Comparison of ENCODE assay signal across 12 cellular contexts in genomic region chr3:153903430-153903829, GRCh38.
DNase-seq lines count a peak whose midpoint lies in the region; ATAC-seq, FAIRE-seq and TF ChIP-seq lines count a peak whose summit lies in the region.
"Had no signal": no experiment of that assay in that cellular context is flagged by ENCODE, and none has a peak within 500 bp of the region (broad histone marks: within the 10 kb centered on the region; RNA-seq: fewer than 3 reads in every experiment).

No MANE protein-coding gene starts in this region.

- CTCF ChIA-PET in A549 (lab: Yijun Ruan, JAX), result interaction anchor here (0.7 kb wide), 1 partner anchor 11 kb away, joined by 3 read pairs; no protein-coding TSS in a partner anchor

- no peak for TF ChIP-seq RAD21 in A549 (conservative IDR thresholded peaks at IDR 0.05 in 1 of 2, IDR thresholded peaks at IDR 0.05 in 1 of 2)

- H3K4me3 ChIP-seq in A549 (no peak overlapping the region), NB4 (ENCODE audit: low read depth, low read length) (no peak overlapping the region), aorta (ENCODE audit: low read length in 2 of 2) (no peak overlapping the region), esophagus squamous epithelium (no peak overlapping the region)
- H3K4me3 ChIP-seq: colonic mucosa had no signal

- TF ChIP-seq EP300 in A549 (IDR thresholded peaks at IDR 0.05), result no peak

- DNase-seq in A549 (ENCODE audit: low read depth in 1 of 2, low spot score in 1 of 2), result peak in 1 of 2 experiments; percentile 7
- peak; percentile 3 for DNase-seq in NB4 (ENCODE audit: low read depth)
- DNase-seq in aorta, result no peak
- DNase-seq in esophagus squamous epithelium (lab: John Stamatoyannopoulos, UW), result no peak
- no peak for DNase-seq in stimulated activated naive CD4-positive, alpha-beta T cell treated with Interleukin-2 at 50 U/mL for 16 hours (lab: John Stamatoyannopoulos, UW)
- DNase-seq in activated CD4-positive, CD25-positive, alpha-beta regulatory T cell (lab: John Stamatoyannopoulos, UW), result no peak
- DNase-seq: colonic mucosa; NCI-H2107; posterior cingulate gyrus; stimulated activated CD4-positive, alpha-beta T cell treated with anti-CD3 and anti-CD28 coated beads, Interleukin-4, amount 100 ng/mL, for 24 hours had no signal

- H3K4me2 ChIP-seq in A549, result no peak overlapping the region

- FAIRE-seq in A549 (lab: Jason Lieb, UNC), result no peak

- TF ChIP-seq POLR2A in A549 (IDR thresholded peaks at IDR 0.05; ENCODE audit: low read length), result no peak
- no peak for TF ChIP-seq POLR2A in NB4 (IDR thresholded peaks at IDR 0.05; ENCODE audit: extremely low read depth, insufficient read length)
- TF ChIP-seq POLR2A in esophagus squamous epithelium (IDR thresholded peaks at IDR 0.05), result no peak

- H3K4me1 ChIP-seq in A549, result no peaks in the 10 kb centered on the region
- no peaks in the 10 kb centered on the region for H3K4me1 ChIP-seq in aorta (ENCODE audit: control insufficient read depth in 1 of 2, insufficient read depth in 2 of 2, low read length in 2 of 2)
- H3K4me1 ChIP-seq in esophagus squamous epithelium, result no peaks in the 10 kb centered on the region
- H3K4me1 ChIP-seq: colonic mucosa had no signal

- H3K36me3 ChIP-seq in aorta (ENCODE audit: control insufficient read depth in 1 of 2, insufficient read depth in 2 of 2, low read length in 1 of 2) (no peaks in the 10 kb centered on the region), esophagus squamous epithelium (peaks cover 0 to 7% (median 0%) of the 10 kb centered on the region in 3 donors)
- H3K36me3 ChIP-seq: colonic mucosa had no signal

- intact Hi-C loops in aorta (cut with DNase I), result no loop called here
- intact Hi-C loops in esophagus squamous epithelium (cut with DNase I), result no loop called here

- TF ChIP-seq CTCF in A549 (IDR thresholded peaks at IDR 0.05) (no peak), NB4 (IDR thresholded peaks at IDR 0.05; ENCODE audit: low read depth, low read length) (no peak), esophagus squamous epithelium (IDR thresholded peaks at IDR 0.05) (peak in 1 of 6 experiments; percentile 10)

- ATAC-seq in A549 (peak; percentile 59 to 62; a peak in 3 of 6 replicates), GM19395 (IDR thresholded peaks at IDR 0.05; ENCODE audit: unreplicated experiment) (peak; percentile 82), HG02763 (IDR thresholded peaks at IDR 0.05; ENCODE audit: unreplicated experiment) (peak; percentile 77), aorta (ENCODE audit: low FRiP score) (no peak)

- H3K9me3 ChIP-seq in A549 (no peaks in the 10 kb centered on the region), aorta (ENCODE audit: control insufficient read depth, low read length) (no peaks in the 10 kb centered on the region), esophagus squamous epithelium (no peaks in the 10 kb centered on the region)
- H3K9me3 ChIP-seq: colonic mucosa had no signal

- no peak overlapping the region for H3K27ac ChIP-seq in A549
- no peak overlapping the region for H3K27ac ChIP-seq in aorta (ENCODE audit: low read depth in 1 of 2, low read length in 2 of 2)
- no peak overlapping the region for H3K27ac ChIP-seq in esophagus squamous epithelium
- H3K27ac ChIP-seq: colonic mucosa had no signal

- POLR2A ChIA-PET in A549 (lab: Yijun Ruan, JAX), result no interaction called here

- H3K27me3 ChIP-seq in aorta (ENCODE audit: control insufficient read depth in 1 of 2, insufficient read depth in 2 of 2, low read length in 1 of 2), result no peaks in the 10 kb centered on the region
- H3K27me3 ChIP-seq in esophagus squamous epithelium, result no peaks in the 10 kb centered on the region
- H3K27me3 ChIP-seq: colonic mucosa had no signal

TF ChIP-seq in A549, 52 proteins besides CTCF, POLR2A, EP300 and RAD21:
- no peak for TF ChIP-seq CHD4 (IDR thresholded peaks at IDR 0.05; ENCODE audit: borderline replicate concordance)
- no peak for TF ChIP-seq KDM5A (IDR thresholded peaks at IDR 0.05)
- TF ChIP-seq HEYL (CRISPR knock-in tag; IDR thresholded peaks at IDR 0.05), result no peak
- no peak for TF ChIP-seq POLR2AphosphoS2 (conservative IDR thresholded peaks at IDR 0.05; ENCODE audit: low read length)
- TF ChIP-seq RNF2 (IDR thresholded peaks at IDR 0.05; ENCODE audit: borderline replicate concordance, low read depth), result no peak
- TF ChIP-seq NFE2L2 (conservative IDR thresholded peaks at IDR 0.05; ENCODE audit: low read length), result no peak
- TF ChIP-seq HMGXB4 (CRISPR knock-in tag; IDR thresholded peaks at IDR 0.05; ENCODE audit: borderline replicate concordance), result no peak
- no peak for TF ChIP-seq HES2 (IDR thresholded peaks at IDR 0.05)
- TF ChIP-seq GATA3 (IDR thresholded peaks at IDR 0.05; ENCODE audit: borderline replicate concordance), result no peak
- no peak for TF ChIP-seq BCL3 (IDR thresholded peaks at IDR 0.05)
- no peak for TF ChIP-seq TP53 (CRISPR knock-in tag; IDR thresholded peaks at IDR 0.05)
- TF ChIP-seq NR3C1 (IDR thresholded peaks at IDR 0.05), result no peak
- no peak for TF ChIP-seq FOSL2 (IDR thresholded peaks at IDR 0.05)
- TF ChIP-seq FOSL2 (CRISPR knock-in tag; IDR thresholded peaks at IDR 0.05), result no peak
- no peak for TF ChIP-seq FOSB (CRISPR knock-in tag; IDR thresholded peaks at IDR 0.05)
- TF ChIP-seq E2F6 (IDR thresholded peaks at IDR 0.05; ENCODE audit: borderline replicate concordance, low read depth), result no peak
- no peak for TF ChIP-seq MAX (IDR thresholded peaks at IDR 0.05)
- no peak for TF ChIP-seq MYC (IDR thresholded peaks at IDR 0.05; ENCODE audit: borderline replicate concordance, low read length)
- TF ChIP-seq CHD2 (IDR thresholded peaks at IDR 0.05; ENCODE audit: low read length, partially characterized antibody), result no peak
TF ChIP-seq in A549: peak in this region for 0.
